8 cellular contexts compared by ENCODE assay signal in the genomic region with DNA sequence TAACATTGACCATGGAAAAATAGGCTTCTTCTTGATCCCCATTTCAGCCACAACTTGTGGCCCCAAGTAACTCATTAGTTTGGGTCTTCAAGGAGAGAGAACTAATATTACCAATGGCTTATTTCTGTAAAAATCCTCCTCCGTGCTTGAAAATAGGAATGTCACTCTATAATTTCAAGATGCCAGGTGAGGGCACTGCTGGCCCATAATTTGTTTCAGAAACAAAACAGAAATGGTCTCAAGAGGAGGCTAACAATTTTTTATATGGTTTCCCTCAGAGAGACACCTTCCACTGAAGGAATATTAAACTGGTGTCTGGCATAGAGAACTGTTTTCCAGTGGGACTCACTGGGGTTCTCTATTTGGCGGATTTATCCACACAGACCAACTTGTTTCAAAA.
DNase-seq lines count a peak whose midpoint lies in the region; ATAC-seq and TF ChIP-seq lines count a peak whose summit lies in the region.

No MANE protein-coding gene starts in this region.

- H3K9me3 ChIP-seq in MM.1S (replicated peaks; ENCODE audit: insufficient read depth, low read length): no peaks in the 10 kb centered on the region

- H3K79me2 ChIP-seq in MM.1S (ENCODE audit: low read length): no peaks in the 10 kb centered on the region

- no peak overlapping the region for H3K9ac ChIP-seq in MM.1S (ENCODE audit: low read length)

- in situ Hi-C loops in Caki2 (cut with HindIII; ENCODE audit: low pct_unique_long_range_greater_than_20kb, low sequenced_read_pairs) (no loop called here), astrocyte of the spinal cord (cut with HindIII; ENCODE audit: low sequenced_read_pairs) (no loop called here)

- no peak overlapping the region for H3K27ac ChIP-seq in MM.1S (ENCODE audit: low read length)

- no peaks in the 10 kb centered on the region for H3K36me3 ChIP-seq in MM.1S (replicated peaks; ENCODE audit: insufficient read depth, low read length)

- no peak overlapping the region for H3K4me2 ChIP-seq in MM.1S (ENCODE audit: low read depth, low read length)

- H3K9me2 ChIP-seq in MM.1S (replicated peaks; ENCODE audit: insufficient read depth, low read length): no peaks in the 10 kb centered on the region

- no peak overlapping the region for H2AFZ ChIP-seq in MM.1S (ENCODE audit: low read length)

- H4K20me1 ChIP-seq in MM.1S (ENCODE audit: insufficient read depth, low read length): no peaks in the 10 kb centered on the region

- no peaks in the 10 kb centered on the region for H3K4me1 ChIP-seq in MM.1S (ENCODE audit: low read length)

- POLR2A ChIA-PET in GM10248 (lab: Yijun Ruan, JAX): no interaction called here

- CTCF ChIA-PET in GM10248 (lab: Yijun Ruan, JAX): no interaction called here

- H3K4me3 ChIP-seq in MM.1S (ENCODE audit: low read length): no peak overlapping the region
- H3K4me3 ChIP-seq in astrocyte of the spinal cord (ENCODE audit: low read depth, low read length): no peak overlapping the region

- no peaks in the 10 kb centered on the region for H3K27me3 ChIP-seq in MM.1S (replicated peaks; ENCODE audit: insufficient read depth, low read length)

- TF ChIP-seq CTCF in MM.1S (IDR thresholded peaks at IDR 0.05; ENCODE audit: low read length) (peak; percentile 14; the same call in 1 of the 2 replicates), astrocyte of the spinal cord (IDR thresholded peaks at IDR 0.05; ENCODE audit: low read depth, low read length) (peak; percentile 25), GM10248 (IDR thresholded peaks at IDR 0.05; ENCODE audit: control extremely low read depth, extremely low read depth, low read depth, missing control alignments) (no peak)

- DNase-seq in Caki2 (ENCODE audit: low read depth): peak; percentile 34
- DNase-seq in MM.1S: no peak
- DNase-seq in astrocyte of the spinal cord (ENCODE audit: low read depth, low spot score): peak; percentile 45
- DNase-seq in midbrain (lab: John Stamatoyannopoulos, UW): peak; percentile 50
- no peak for DNase-seq in NCI-H226
- no peak for DNase-seq in GM10248 (ENCODE audit: extremely low spot score)
- no peak for DNase-seq in activated gamma-delta T cell treated with Interleukin-2 at 50 U/mL for 16 hours

- ATAC-seq in GM18858 (IDR thresholded peaks at IDR 0.05; ENCODE audit: unreplicated experiment): no peak

- H3F3A ChIP-seq in MM.1S (ENCODE audit: insufficient read depth, low read length): no peaks in the 10 kb centered on the region

Comparison
In these comparisons a context has a peak if more than half of its experiments do, and no peak if none do; other contexts are left out.
1. DNase-seq: peak in Caki2 (single experiment), astrocyte of the spinal cord (single experiment) and midbrain (single experiment); none in MM.1S (single experiment), NCI-H226 (single experiment), GM10248 (single experiment) and activated gamma-delta T cell treated with Interleukin-2 at 50 U/mL for 16 hours (single experiment).